12 cellular contexts compared by ENCODE assay signal in genomic region chr9:93128011-93128714, GRCh38. TPM values are rescaled to one million over a fixed set of nuclear protein-coding genes. Genes with fewer than 3 reads are reported as not detected.
DNase-seq lines count a peak whose midpoint lies in the region; ATAC-seq and TF ChIP-seq lines count a peak whose summit lies in the region.
"Had no signal": no experiment of that assay in that cellular context is flagged by ENCODE, and none has a peak within 500 bp of the region (broad histone marks: within the 10 kb centered on the region; RNA-seq: fewer than 3 reads in every experiment).

No MANE protein-coding gene starts in this region.

- ATAC-seq in mucosa of descending colon (no peak), HG02973 (IDR thresholded peaks at IDR 0.05; ENCODE audit: unreplicated experiment) (no peak), GM18502 (IDR thresholded peaks at IDR 0.05; ENCODE audit: poor library complexity, unreplicated experiment) (no peak)
- ATAC-seq: A549 had no signal

- H3K9me3 ChIP-seq in breast epithelium = no peaks in the 10 kb centered on the region
- H3K9me3 ChIP-seq in mucosa of descending colon = no peaks in the 10 kb centered on the region
- H3K9me3 ChIP-seq: A549, HAP-1 had no signal

- H3K36me3 ChIP-seq in breast epithelium (no peaks in the 10 kb centered on the region), mucosa of descending colon (ENCODE audit: low read depth) (no peaks in the 10 kb centered on the region)
- H3K36me3 ChIP-seq: HAP-1 had no signal

- no peak for TF ChIP-seq POLR2A in breast epithelium (IDR thresholded peaks at IDR 0.05)

- no peaks in the 10 kb centered on the region for H3K27me3 Mint-ChIP-seq in activated CD4-positive, alpha-beta T cell treated with anti-CD3 and anti-CD28 coated beads, Interleukin-2, amount 10 ng/mL, durations not matched to agents 24 days and 14 days

- H3K27ac Mint-ChIP-seq in activated CD4-positive, alpha-beta T cell treated with anti-CD3 and anti-CD28 coated beads, Interleukin-2, amount 10 ng/mL, durations not matched to agents 24 days and 14 days = peak overlapping the region; percentile 79

- peak overlapping the region; percentile 37 for H3K4me3 Mint-ChIP-seq in activated CD4-positive, alpha-beta T cell treated with anti-CD3 and anti-CD28 coated beads, Interleukin-2, amount 10 ng/mL, durations not matched to agents 24 days and 14 days

- intact Hi-C loops in activated CD4-positive, alpha-beta T cell treated with anti-CD3 and anti-CD28 coated beads, Interleukin-2, amount 10 ng/mL, durations not matched to agents 24 days and 14 days (cut with micrococcal nuclease) = no loop called here
- intact Hi-C loops in breast epithelium (cut with DNase I; ENCODE audit: low total_unique reads) = no loop called here
- intact Hi-C loops in mucosa of descending colon (cut with DNase I, micrococcal nuclease) = no loop called here

- peaks cover 59% of the 10 kb centered on the region for H3K4me1 Mint-ChIP-seq in activated CD4-positive, alpha-beta T cell treated with anti-CD3 and anti-CD28 coated beads, Interleukin-2, amount 10 ng/mL, durations not matched to agents 24 days and 14 days

- no peaks in the 10 kb centered on the region for H3K9me3 Mint-ChIP-seq in activated CD4-positive, alpha-beta T cell treated with anti-CD3 and anti-CD28 coated beads, Interleukin-2, amount 10 ng/mL, durations not matched to agents 24 days and 14 days

- H3K4me1 ChIP-seq in breast epithelium (peaks cover 27 to 41% of the 10 kb centered on the region in 2 donors), mucosa of descending colon (ENCODE audit: low read depth) (peaks cover 12% of the 10 kb centered on the region)

- H3K4me3 ChIP-seq in breast epithelium = no peak overlapping the region
- no peak overlapping the region for H3K4me3 ChIP-seq in mucosa of descending colon
- H3K4me3 ChIP-seq: A549, HAP-1, lung had no signal

- H3K27ac ChIP-seq in breast epithelium (peak overlapping the region; percentile 68 to 91), temporal lobe (ENCODE audit: low read depth, low read length) (peak overlapping the region; percentile 14)

- H3K36me3 Mint-ChIP-seq in activated CD4-positive, alpha-beta T cell treated with anti-CD3 and anti-CD28 coated beads, Interleukin-2, amount 10 ng/mL, durations not matched to agents 24 days and 14 days (ENCODE audit: low read depth) = peaks cover 65% of the 10 kb centered on the region

- no peaks in the 10 kb centered on the region for H3K27me3 ChIP-seq in breast epithelium

- DNase-seq in activated CD4-positive, alpha-beta T cell treated with anti-CD3 and anti-CD28 coated beads, Interleukin-2, amount 10 ng/mL, durations not matched to agents 24 days and 14 days = no peak
- DNase-seq in activated CD4-positive, alpha-beta T cell treated with anti-CD3 and anti-CD28 coated beads for 4 hours = no peak
- DNase-seq in breast epithelium (ENCODE audit: low spot score in 2 of 2) = peak in 1 of 2 donors; percentile 33
- peak in 2 of 3 donors; percentile 23 to 44 for DNase-seq in mucosa of descending colon
- no peak for DNase-seq in activated gamma-delta T cell (lab: John Stamatoyannopoulos, UW)
- DNase-seq: NCI-H2029 treated with DMSO at 0.1 percent for 48 hours had no signal

- TF ChIP-seq CTCF in breast epithelium (IDR thresholded peaks at IDR 0.05) = no peak
- no peak for TF ChIP-seq CTCF in mucosa of descending colon (IDR thresholded peaks at IDR 0.05)

RNA-seq across cellular contexts. Expression of gene NINJ1, which starts 5.9 kb away (rescaled TPM):
- 103 and 110 TPM in 2 replicates for total RNA-seq in activated CD4-positive, alpha-beta T cell treated with anti-CD3 and anti-CD28 coated beads, Interleukin-2, amount 10 ng/mL, durations not matched to agents 24 days and 14 days
- total RNA-seq in breast epithelium (100 to 1,000 TPM in 2 of 3 donors, 10 to 100 TPM in 1; 89.8 to 109 (median 109) TPM), mucosa of descending colon (10 to 100 TPM; 19.5 to 68.9 (median 23.2) TPM), temporal lobe (6.9 TPM)

RNA-seq across cellular contexts. Expression of gene CARD19, which starts 32.1 kb away (rescaled TPM):
- 44.0 TPM in 2 replicates for total RNA-seq in activated CD4-positive, alpha-beta T cell treated with anti-CD3 and anti-CD28 coated beads, Interleukin-2, amount 10 ng/mL, durations not matched to agents 24 days and 14 days
- total RNA-seq in breast epithelium (10 to 100 TPM; 59.0 to 79.3 (median 62.1) TPM), mucosa of descending colon (10 to 100 TPM; 39.1 to 47.8 (median 44.2) TPM), temporal lobe (14.5 TPM)

RNA-seq across cellular contexts. Expression of gene WNK2, which starts 55.8 kb away (rescaled TPM):
- 2.7 and 4.0 TPM in 2 replicates for total RNA-seq in activated CD4-positive, alpha-beta T cell treated with anti-CD3 and anti-CD28 coated beads, Interleukin-2, amount 10 ng/mL, durations not matched to agents 24 days and 14 days
- 10 to 100 TPM in 1 of 3 donors, 1 to 10 TPM in 1, not detected in 1; 9.1 to 28.5 TPM for total RNA-seq in breast epithelium
- 100 to 1,000 TPM; 175 to 276 (median 201) TPM for total RNA-seq in mucosa of descending colon
- total RNA-seq in temporal lobe = 30.7 TPM

Comparison
In these comparisons a context has a peak if more than half of its experiments do, and no peak if none do; other contexts are left out.
1. DNase-seq: peak in mucosa of descending colon (2 of 3); none in activated CD4-positive, alpha-beta T cell treated with anti-CD3 and anti-CD28 coated beads, Interleukin-2, amount 10 ng/mL, durations not matched to agents 24 days and 14 days (single experiment), activated CD4-positive, alpha-beta T cell treated with anti-CD3 and anti-CD28 coated beads for 4 hours (0 of 2) and activated gamma-delta T cell (single experiment).